In genomic region chr6:47292944-47293343, GRCh38 we compare ENCODE assay signal across 22 cellular contexts. TPM values are rescaled to one million over a fixed set of nuclear protein-coding genes. Genes with fewer than 3 reads are reported as not detected.
DNase-seq lines count a peak whose midpoint lies in the region; ATAC-seq and TF ChIP-seq lines count a peak whose summit lies in the region.
"Had no signal": no experiment of that assay in that cellular context is flagged by ENCODE, and none has a peak within 500 bp of the region (broad histone marks: within the 10 kb centered on the region; RNA-seq: fewer than 3 reads in every experiment).

No MANE protein-coding gene starts in this region.

- no peak overlapping the region for H2BK5ac ChIP-seq in mesenchymal stem cell (ENCODE audit: low read depth, low read length, poor library complexity, severe bottlenecking)

- H4K8ac ChIP-seq in mesenchymal stem cell (ENCODE audit: low read length): no peak overlapping the region

- peaks cover 21% of the 10 kb centered on the region for H3K4me1 ChIP-seq in Panc1 (ENCODE audit: control insufficient read depth, insufficient read depth, low read length)
- peaks cover 12% of the 10 kb centered on the region for H3K4me1 ChIP-seq in mesenchymal stem cell (ENCODE audit: control insufficient read depth, insufficient read depth, low read depth, low read length)

- H3K23ac ChIP-seq in mesenchymal stem cell (ENCODE audit: low read length in 2 of 2): no peak overlapping the region

- H3K27me3 ChIP-seq in Panc1 (ENCODE audit: control insufficient read depth, insufficient read depth, low read length): no peaks in the 10 kb centered on the region
- no peaks in the 10 kb centered on the region for H3K27me3 ChIP-seq in mesenchymal stem cell (ENCODE audit: control insufficient read depth in 1 of 2, insufficient read depth in 1 of 2, low read length in 2 of 2)
- H3K27me3 ChIP-seq: neutrophil, transverse colon had no signal

- no TSS peak for BruUV-seq in Panc1 (replicated peaks; lab: Mats Ljungman, UMichigan)

- peaks cover 27% of the 10 kb centered on the region for H3K79me1 ChIP-seq in mesenchymal stem cell (replicated peaks; ENCODE audit: low read length, poor library complexity, severe bottlenecking)

- POLR2A ChIA-PET in Panc1 (lab: Charles Lee): no interaction called here

- no peak overlapping the region for H3K9ac ChIP-seq in mesenchymal stem cell (ENCODE audit: low read length)

- H3K14ac ChIP-seq in mesenchymal stem cell (ENCODE audit: low read length in 2 of 2): no peak overlapping the region

- H4K91ac ChIP-seq in mesenchymal stem cell (ENCODE audit: low read length): no peak overlapping the region

- ATAC-seq in Panc1 (no peak), GM18867 (IDR thresholded peaks at IDR 0.05; ENCODE audit: unreplicated experiment) (no peak)

- H3K36me3 Mint-ChIP-seq in activated T-helper 2 cell treated with anti-CD3 and anti-CD28 coated beads, Interferon-gamma antibody, Interleukin-2, Interleukin-4, amounts not matched to agents 10 μg/mL and 5 μg/mL and 100 μg/mL, durations not matched to agents 14 hours and 24 hours and 36 hours (ENCODE audit: low read depth): no peaks in the 10 kb centered on the region
- H3K36me3 Mint-ChIP-seq: activated CD4-positive, alpha-beta memory T cell treated with anti-CD3 and anti-CD28 coated beads for 36 hours; activated naive CD8-positive, alpha-beta T cell treated with anti-CD3 and anti-CD28 coated beads, Interleukin-2, amount 10 ng/mL, durations not matched to agents 7 days and 5 days had no signal

- no peak overlapping the region for H2AFZ ChIP-seq in mesenchymal stem cell (ENCODE audit: low read depth, low read length)

- H3K4me3 ChIP-seq in Panc1 (ENCODE audit: low read depth in 2 of 2, low read length in 2 of 2) (no peak overlapping the region), epithelial cell of esophagus (ENCODE audit: low read length) (no peak overlapping the region), mesenchymal stem cell (ENCODE audit: insufficient read depth in 1 of 2, low read depth in 1 of 2, low read length in 2 of 2) (no peak overlapping the region)
- H3K4me3 ChIP-seq: skin epidermis, transverse colon had no signal

- TF ChIP-seq CTCF in Panc1 (IDR thresholded peaks at IDR 0.05) (no peak), epithelial cell of esophagus (IDR thresholded peaks at IDR 0.05; ENCODE audit: insufficient read depth, low read depth, low read length, missing control alignments) (no peak)

- H3K18ac ChIP-seq in mesenchymal stem cell (ENCODE audit: low read depth in 1 of 2, low read length in 2 of 2): no peak overlapping the region

- CTCF ChIA-PET in Panc1 (lab: Charles Lee): no interaction called here

- in situ Hi-C loops in Panc1 (cut with HindIII; ENCODE audit: low pct_unique_long_range_greater_than_20kb, low sequenced_read_pairs): no loop called here

- H3K27ac ChIP-seq in Panc1 (ENCODE audit: low read length): no peak overlapping the region
- no peak overlapping the region for H3K27ac ChIP-seq in mesenchymal stem cell (ENCODE audit: low read length, poor library complexity, severe bottlenecking)
- H3K27ac ChIP-seq: neutrophil, skin epidermis, transverse colon had no signal

- H3K4me2 ChIP-seq in mesenchymal stem cell (ENCODE audit: low read length, poor library complexity, severe bottlenecking): no peak overlapping the region

- H2BK15ac ChIP-seq in mesenchymal stem cell (ENCODE audit: low read depth, poor library complexity, severe bottlenecking): no peak overlapping the region

- H2BK120ac ChIP-seq in mesenchymal stem cell (ENCODE audit: low read depth, low read length): no peak overlapping the region

- H3K9me3 ChIP-seq in Panc1 (ENCODE audit: control insufficient read depth, insufficient read depth, low read depth, low read length) (no peaks in the 10 kb centered on the region), mesenchymal stem cell (ENCODE audit: control insufficient read depth, low read length) (no peaks in the 10 kb centered on the region)
- H3K9me3 ChIP-seq: transverse colon had no signal

- no peak overlapping the region for H3K4ac ChIP-seq in mesenchymal stem cell (ENCODE audit: low read depth in 1 of 2, low read length in 2 of 2)

- peaks cover 4% of the 10 kb centered on the region for H3K27me3 Mint-ChIP-seq in activated T-helper 2 cell treated with anti-CD3 and anti-CD28 coated beads, Interferon-gamma antibody, Interleukin-2, Interleukin-4, amounts not matched to agents 10 μg/mL and 5 μg/mL and 100 μg/mL, durations not matched to agents 14 hours and 24 hours and 36 hours (ENCODE audit: low read depth)
- H3K27me3 Mint-ChIP-seq: activated naive CD8-positive, alpha-beta T cell treated with anti-CD3 and anti-CD28 coated beads, Interleukin-2, amount 10 ng/mL, durations not matched to agents 7 days and 5 days had no signal

- H3K27ac Mint-ChIP-seq in activated T-helper 2 cell treated with anti-CD3 and anti-CD28 coated beads, Interferon-gamma antibody, Interleukin-2, Interleukin-4, amounts not matched to agents 10 μg/mL and 5 μg/mL and 100 μg/mL, durations not matched to agents 14 hours and 24 hours and 36 hours: no peak overlapping the region
- H3K27ac Mint-ChIP-seq: activated CD4-positive, alpha-beta memory T cell treated with anti-CD3 and anti-CD28 coated beads for 36 hours; activated naive CD8-positive, alpha-beta T cell treated with anti-CD3 and anti-CD28 coated beads, Interleukin-2, amount 10 ng/mL, durations not matched to agents 7 days and 5 days; B cell had no signal

- H3K4me3 Mint-ChIP-seq in activated T-helper 2 cell treated with anti-CD3 and anti-CD28 coated beads, Interferon-gamma antibody, Interleukin-2, Interleukin-4, amounts not matched to agents 10 μg/mL and 5 μg/mL and 100 μg/mL, durations not matched to agents 14 hours and 24 hours and 36 hours (ENCODE audit: low read depth): no peak overlapping the region
- H3K4me3 Mint-ChIP-seq: activated CD4-positive, alpha-beta memory T cell treated with anti-CD3 and anti-CD28 coated beads for 36 hours; activated naive CD8-positive, alpha-beta T cell treated with anti-CD3 and anti-CD28 coated beads, Interleukin-2, amount 10 ng/mL, durations not matched to agents 7 days and 5 days; B cell had no signal

- H2BK12ac ChIP-seq in mesenchymal stem cell (ENCODE audit: low read length in 2 of 2): no peak overlapping the region

- no peaks in the 10 kb centered on the region for H3K36me3 ChIP-seq in Panc1 (ENCODE audit: control insufficient read depth, insufficient read depth, low read length)
- H3K36me3 ChIP-seq in mesenchymal stem cell (ENCODE audit: control insufficient read depth in 1 of 2, insufficient read depth in 2 of 2, low read depth in 1 of 2, low read length in 2 of 2): no peaks in the 10 kb centered on the region
- H3K36me3 ChIP-seq: neutrophil, transverse colon had no signal

- intact Hi-C loops in Panc1 (cut with micrococcal nuclease; ENCODE audit: unreplicated experiment): no loop called here
- intact Hi-C loops in activated T-helper 2 cell treated with anti-CD3 and anti-CD28 coated beads, Interferon-gamma antibody, Interleukin-2, Interleukin-4, amounts not matched to agents 10 μg/mL and 5 μg/mL and 100 μg/mL, durations not matched to agents 14 hours and 24 hours and 36 hours (cut with micrococcal nuclease): no loop called here

- H2AK5ac ChIP-seq in mesenchymal stem cell (ENCODE audit: low read length, severe bottlenecking): no peak overlapping the region

- 24% methylated on average over 2 of the region's 2 CpGs for whole genome bisulfite sequencing in mesenchymal stem cell

- peaks cover 5% of the 10 kb centered on the region for H3K9me3 Mint-ChIP-seq in activated T-helper 2 cell treated with anti-CD3 and anti-CD28 coated beads, Interferon-gamma antibody, Interleukin-2, Interleukin-4, amounts not matched to agents 10 μg/mL and 5 μg/mL and 100 μg/mL, durations not matched to agents 14 hours and 24 hours and 36 hours
- H3K9me3 Mint-ChIP-seq: activated CD4-positive, alpha-beta memory T cell treated with anti-CD3 and anti-CD28 coated beads for 36 hours had no signal

- H3K4me1 Mint-ChIP-seq in activated T-helper 2 cell treated with anti-CD3 and anti-CD28 coated beads, Interferon-gamma antibody, Interleukin-2, Interleukin-4, amounts not matched to agents 10 μg/mL and 5 μg/mL and 100 μg/mL, durations not matched to agents 14 hours and 24 hours and 36 hours (ENCODE audit: low read depth): no peaks in the 10 kb centered on the region
- H3K4me1 Mint-ChIP-seq: activated naive CD8-positive, alpha-beta T cell treated with anti-CD3 and anti-CD28 coated beads, Interleukin-2, amount 10 ng/mL, durations not matched to agents 7 days and 5 days; B cell had no signal

- DNase-seq in ELR (ENCODE audit: low read depth): peak; percentile 84
- DNase-seq in Panc1 (ENCODE audit: low read depth, low spot score): peak; percentile 41
- peak; percentile 76 for DNase-seq in epithelial cell of esophagus (ENCODE audit: low read depth)
- peak; percentile 66 for DNase-seq in mesenchymal stem cell
- DNase-seq in hypothalamus (lab: John Stamatoyannopoulos, UW): no peak
- DNase-seq in activated T-helper 2 cell treated with anti-CD3 and anti-CD28 coated beads, Interferon-gamma antibody, Interleukin-2, Interleukin-4, amounts not matched to agents 10 μg/mL and 5 μg/mL and 100 μg/mL, durations not matched to agents 14 hours and 24 hours and 36 hours (ENCODE audit: low spot score): no peak
- DNase-seq in pons (ENCODE audit: low spot score): no peak
- DNase-seq: activated CD4-positive, alpha-beta memory T cell treated with anti-CD3 and anti-CD28 coated beads for 36 hours; activated effector memory CD4-positive, alpha-beta T cell treated with Interleukin-2 at 50 U/mL for 16 hours; activated naive CD8-positive, alpha-beta T cell treated with anti-CD3 and anti-CD28 coated beads, Interleukin-2, amount 10 ng/mL, durations not matched to agents 7 days and 5 days; effector memory CD4-positive, alpha-beta T cell; glutamatergic neuron; mesendoderm; NCI-H1105; OCI-M1; stimulated activated CD4-positive, alpha-beta T cell treated with anti-CD3 and anti-CD28 coated beads, Interleukin-1b, Interleukin-23, amount 100 ng/mL, for 48 hours; T-helper 1 cell; transverse colon had no signal

RNA-seq across cellular contexts. Expression of gene TNFRSF21, which starts 16.8 kb away (rescaled TPM):
- 76.0 TPM for total RNA-seq in Panc1 (2021; ENCODE audit: unreplicated experiment)
- polyA plus RNA-seq in Panc1 (2012; ENCODE audit: insufficient read length): 53.8 TPM
- 214 TPM for polyA plus RNA-seq in mesenchymal stem cell (2013, experiment 1 of 2)
- 215 TPM for polyA plus RNA-seq in mesenchymal stem cell (2013, experiment 2 of 2)
- total RNA-seq in activated T-helper 2 cell treated with anti-CD3 and anti-CD28 coated beads, Interferon-gamma antibody, Interleukin-2, Interleukin-4, amounts not matched to agents 10 μg/mL and 5 μg/mL and 100 μg/mL, durations not matched to agents 14 hours and 24 hours and 36 hours: 2.7 and 2.8 TPM in 2 replicates

Comparison
In these comparisons a context has a peak if more than half of its experiments do, and no peak if none do; other contexts are left out.
1. DNase-seq: peak in ELR (single experiment), Panc1 (single experiment), epithelial cell of esophagus (single experiment) and mesenchymal stem cell (single experiment); none in hypothalamus (0 of 51), activated T-helper 2 cell treated with anti-CD3 and anti-CD28 coated beads, Interferon-gamma antibody, Interleukin-2, Interleukin-4, amounts not matched to agents 10 μg/mL and 5 μg/mL and 100 μg/mL, durations not matched to agents 14 hours and 24 hours and 36 hours (single experiment) and pons (single experiment).
2. RNA of gene TNFRSF21, which starts 16.8 kb away (total RNA-seq): 76.0 TPM in Panc1 (single experiment); 2.7 to 2.8 TPM in activated T-helper 2 cell treated with anti-CD3 and anti-CD28 coated beads, Interferon-gamma antibody, Interleukin-2, Interleukin-4, amounts not matched to agents 10 μg/mL and 5 μg/mL and 100 μg/mL, durations not matched to agents 14 hours and 24 hours and 36 hours; every median in the first group is over 10 times any median in the second.